2 cellular contexts compared by ENCODE assay signal in genomic region chr6:6806793-6807518, GRCh38.
TF ChIP-seq lines count a peak whose summit lies in the region.

No MANE protein-coding gene starts in this region.

TF ChIP-seq in K562, 482 proteins besides CTCF, POLR2A, EP300 and RAD21 (continued from another document and continues in another):
- no peak for TF ChIP-seq TEAD4 (IDR thresholded peaks at IDR 0.05; ENCODE audit: low read length)
- TF ChIP-seq TEAD4 (CRISPR knock-in tag; IDR thresholded peaks at IDR 0.05; ENCODE audit: borderline replicate concordance): no peak
- TF ChIP-seq CBFA2T2 (conservative IDR thresholded peaks at IDR 0.05): no peak
- no peak for TF ChIP-seq WHSC1 (IDR thresholded peaks at IDR 0.05; ENCODE audit: low read length)
- peak; percentile 99 for TF ChIP-seq JUND (IDR thresholded peaks at IDR 0.05; ENCODE audit: borderline replicate concordance, low read depth, low read length)
- TF ChIP-seq JUND (tag; IDR thresholded peaks at IDR 0.05; ENCODE audit: borderline replicate concordance, low read depth, low read length): peak; percentile 98
- TF ChIP-seq SMARCA4 (IDR thresholded peaks at IDR 0.05): 0 out of 2 replicates have a peak, but pooled peaks have one; percentile 62
- TF ChIP-seq NFIC (IDR thresholded peaks at IDR 0.05): no peak
- TF ChIP-seq ZNF197 (CRISPR knock-in tag; IDR thresholded peaks at IDR 0.05; ENCODE audit: low read depth): no peak
- peak; percentile 40; the same call in 1 of the 2 replicates for TF ChIP-seq ETV1 (tag; conservative IDR thresholded peaks at IDR 0.05; ENCODE audit: low read depth)
- TF ChIP-seq SMARCE1 (IDR thresholded peaks at IDR 0.05): peak; percentile 72; the same call in 1 of the 2 replicates
- no peak for TF ChIP-seq PTTG1 (tag; IDR thresholded peaks at IDR 0.05; ENCODE audit: low read depth)
- peak; percentile 64 for TF ChIP-seq JUNB (CRISPR knock-in tag; conservative IDR thresholded peaks at IDR 0.05)
- peak; percentile 83; the same call in 1 of the 2 replicates for TF ChIP-seq ETV5 (CRISPR knock-in tag; IDR thresholded peaks at IDR 0.05; ENCODE audit: low read depth)
- TF ChIP-seq, protein P1, sequence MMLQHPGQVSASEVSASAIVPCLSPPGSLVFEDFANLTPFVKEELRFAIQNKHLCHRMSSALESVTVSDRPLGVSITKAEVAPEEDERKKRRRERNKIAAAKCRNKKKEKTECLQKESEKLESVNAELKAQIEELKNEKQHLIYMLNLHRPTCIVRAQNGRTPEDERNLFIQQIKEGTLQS (IDR thresholded peaks at IDR 0.05): peak; percentile 95
- TF ChIP-seq, protein P1 (CRISPR knock-in tag; conservative IDR thresholded peaks at IDR 0.05): peak; percentile 91
- no peak for TF ChIP-seq THAP7 (CRISPR knock-in tag; IDR thresholded peaks at IDR 0.05)
- peak; percentile 65 for TF ChIP-seq ARID1B (IDR thresholded peaks at IDR 0.05)
- TF ChIP-seq, protein P2, sequence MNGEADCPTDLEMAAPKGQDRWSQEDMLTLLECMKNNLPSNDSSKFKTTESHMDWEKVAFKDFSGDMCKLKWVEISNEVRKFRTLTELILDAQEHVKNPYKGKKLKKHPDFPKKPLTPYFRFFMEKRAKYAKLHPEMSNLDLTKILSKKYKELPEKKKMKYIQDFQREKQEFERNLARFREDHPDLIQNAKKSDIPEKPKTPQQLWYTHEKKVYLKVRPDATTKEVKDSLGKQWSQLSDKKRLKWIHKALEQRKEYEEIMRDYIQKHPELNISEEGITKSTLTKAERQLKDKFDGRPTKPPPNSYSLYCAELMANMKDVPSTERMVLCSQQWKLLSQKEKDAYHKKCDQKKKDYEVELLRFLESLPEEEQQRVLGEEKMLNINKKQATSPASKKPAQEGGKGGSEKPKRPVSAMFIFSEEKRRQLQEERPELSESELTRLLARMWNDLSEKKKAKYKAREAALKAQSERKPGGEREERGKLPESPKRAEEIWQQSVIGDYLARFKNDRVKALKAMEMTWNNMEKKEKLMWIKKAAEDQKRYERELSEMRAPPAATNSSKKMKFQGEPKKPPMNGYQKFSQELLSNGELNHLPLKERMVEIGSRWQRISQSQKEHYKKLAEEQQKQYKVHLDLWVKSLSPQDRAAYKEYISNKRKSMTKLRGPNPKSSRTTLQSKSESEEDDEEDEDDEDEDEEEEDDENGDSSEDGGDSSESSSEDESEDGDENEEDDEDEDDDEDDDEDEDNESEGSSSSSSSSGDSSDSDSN (IDR thresholded peaks at IDR 0.05; ENCODE audit: borderline replicate concordance in 1 of 2, low read depth in 2 of 2, low read length in 2 of 2): peak in 1 of 2 experiments; percentile 66; a peak in 1 of 4 replicates
- TF ChIP-seq FOSL1 (tag; conservative IDR thresholded peaks at IDR 0.05): peak; percentile 94
- TF ChIP-seq ARID3A (IDR thresholded peaks at IDR 0.05; ENCODE audit: borderline replicate concordance, low read depth, low read length): no peak

TF ChIP-seq in SK-N-SH treated with all-trans-retinoic acid at 6 μM for 48 hours, 23 proteins besides CTCF, POLR2A, EP300 and RAD21 (continued from another document):
- TF ChIP-seq, protein P3, sequence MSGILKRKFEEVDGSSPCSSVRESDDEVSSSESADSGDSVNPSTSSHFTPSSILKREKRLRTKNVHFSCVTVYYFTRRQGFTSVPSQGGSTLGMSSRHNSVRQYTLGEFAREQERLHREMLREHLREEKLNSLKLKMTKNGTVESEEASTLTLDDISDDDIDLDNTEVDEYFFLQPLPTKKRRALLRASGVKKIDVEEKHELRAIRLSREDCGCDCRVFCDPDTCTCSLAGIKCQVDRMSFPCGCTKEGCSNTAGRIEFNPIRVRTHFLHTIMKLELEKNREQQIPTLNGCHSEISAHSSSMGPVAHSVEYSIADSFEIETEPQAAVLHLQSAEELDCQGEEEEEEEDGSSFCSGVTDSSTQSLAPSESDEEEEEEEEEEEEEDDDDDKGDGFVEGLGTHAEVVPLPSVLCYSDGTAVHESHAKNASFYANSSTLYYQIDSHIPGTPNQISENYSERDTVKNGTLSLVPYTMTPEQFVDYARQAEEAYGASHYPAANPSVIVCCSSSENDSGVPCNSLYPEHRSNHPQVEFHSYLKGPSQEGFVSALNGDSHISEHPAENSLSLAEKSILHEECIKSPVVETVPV (CRISPR knock-in tag; IDR thresholded peaks at IDR 0.05): no peak
- TF ChIP-seq ZFP3 (CRISPR knock-in tag; IDR thresholded peaks at IDR 0.05) (no peak), SNAI2 (CRISPR knock-in tag; IDR thresholded peaks at IDR 0.05) (no peak), ZNF70 (CRISPR knock-in tag; IDR thresholded peaks at IDR 0.05) (no peak), POU6F1 (CRISPR knock-in tag; IDR thresholded peaks at IDR 0.05; ENCODE audit: borderline replicate concordance, low read depth) (no peak), ZFP30 (CRISPR knock-in tag; IDR thresholded peaks at IDR 0.05) (no peak), TSHZ2 (CRISPR knock-in tag; IDR thresholded peaks at IDR 0.05) (no peak), TOX (CRISPR knock-in tag; IDR thresholded peaks at IDR 0.05; ENCODE audit: borderline replicate concordance) (no peak)
